ENCODE assay signal across 15 cellular contexts in the genomic region with DNA sequence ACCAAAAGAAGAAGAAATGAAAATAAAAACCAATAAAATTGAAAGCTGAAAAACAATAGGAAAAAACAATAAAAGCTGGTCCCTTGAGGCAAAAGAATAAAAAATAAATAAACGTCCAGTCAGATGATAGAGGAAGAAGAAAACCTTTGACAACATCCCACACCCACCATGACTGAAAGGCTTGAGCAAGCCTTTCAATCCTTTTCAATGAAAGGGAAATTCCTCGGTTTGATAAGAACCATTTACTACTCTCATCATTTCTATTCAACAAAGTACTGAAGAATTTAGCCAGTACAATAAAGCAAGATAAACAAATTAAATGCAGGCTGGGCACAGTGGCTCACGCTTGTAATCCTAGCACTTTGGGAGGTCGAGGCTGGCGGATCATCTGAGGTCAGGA. TPM values are rescaled to one million over a fixed set of nuclear protein-coding genes. Genes with fewer than 3 reads are reported as not detected.
A peak's percentile ranks its signal among the peaks of the same experiment; 100 is the strongest.
DNase-seq lines count a peak whose midpoint lies in the region; ATAC-seq, FAIRE-seq and TF ChIP-seq lines count a peak whose summit lies in the region.
"Had no signal": no experiment of that assay in that cellular context is flagged by ENCODE, and none has a peak within 500 bp of the region (broad histone marks: within the 10 kb centered on the region; RNA-seq: fewer than 3 reads in every experiment).

No MANE protein-coding gene starts in this region.

- H2AFZ ChIP-seq in GM12878 (ENCODE audit: control insufficient read depth, low read depth, low read length), result no peak overlapping the region

- H3K4me1 Mint-ChIP-seq in Calu3 (ENCODE audit: low read depth, unreplicated experiment) (peaks cover 29% of the 10 kb centered on the region), neural crest cell (peaks cover 23% of the 10 kb centered on the region)
- peaks cover 34% of the 10 kb centered on the region for H3K4me1 Mint-ChIP-seq in stimulated activated naive CD8-positive, alpha-beta T cell treated with anti-CD3 and anti-CD28 coated beads, Interleukin-15, amount 100 ng/mL, for 72 hours

- peaks cover 35% of the 10 kb centered on the region for H3K9me3 ChIP-seq in GM12878 (replicated peaks; ENCODE audit: control insufficient read depth, insufficient read depth, low read length)
- H3K9me3 ChIP-seq: BE2C had no signal

- H3K79me2 ChIP-seq in GM12878 (ENCODE audit: control insufficient read depth, insufficient read depth, low read length), result peaks cover 78% of the 10 kb centered on the region

- peak overlapping the region; percentile 12 for H3K4me3 ChIP-seq in GM12878
- H3K4me3 ChIP-seq: A549, HAP-1 had no signal

- CTCF ChIA-PET in Calu3 (lab: Charles Lee), result no interaction called here
- CTCF ChIA-PET in GM12878 (lab: Yijun Ruan, JAX), result interaction anchor here (1.2 kb wide), 1 partner anchor 10 kb away, joined by 3 read pairs; no protein-coding TSS in a partner anchor

- H4K20me1 ChIP-seq in GM12878 (ENCODE audit: control insufficient read depth, insufficient read depth), result no peaks in the 10 kb centered on the region

- no peak for TF ChIP-seq POLR2A in GM12878 (IDR thresholded peaks at IDR 0.05; ENCODE audit: low read depth, low read length)

- no peak overlapping the region for H3K4me2 ChIP-seq in GM12878 (ENCODE audit: control insufficient read depth, insufficient read depth)
- H3K4me2 ChIP-seq: A549 had no signal

- no peak for TF ChIP-seq EP300 in GM12878 (IDR thresholded peaks at IDR 0.05; ENCODE audit: borderline replicate concordance in 1 of 2, control insufficient read depth in 1 of 2, low read depth in 2 of 2, low read length in 2 of 2)

- SMC1A ChIA-PET in GM12878 (lab: Charles Lee; ENCODE audit: uncharacterized antibody, unreplicated experiment), result interaction anchor here (0.8 to 4.5 kb wide), 7 partner anchors 13 to 330 kb away, joined by 3 to 32 read pairs (median 5); no protein-coding TSS in a partner anchor

- no peak overlapping the region for H3K4me3 Mint-ChIP-seq in Calu3 (ENCODE audit: low read depth, unreplicated experiment)
- H3K4me3 Mint-ChIP-seq in neural crest cell, result peak overlapping the region; percentile 88
- no peak overlapping the region for H3K4me3 Mint-ChIP-seq in stimulated activated naive CD8-positive, alpha-beta T cell treated with anti-CD3 and anti-CD28 coated beads, Interleukin-15, amount 100 ng/mL, for 72 hours

- WGBS in GM12878 (ENCODE audit: insufficient coverage, insufficient replicate concordance, low lambda C conversion rate, missing lambda C conversion rate), result 97% methylated on average over 5 of the region's 5 CpGs

- H3K27ac ChIP-seq in GM12878 (ENCODE audit: control insufficient read depth, insufficient read depth), result no peak overlapping the region
- H3K27ac ChIP-seq: A549, C4-2B had no signal

- in situ Hi-C loops in GM12878 (cut with MboI), result no loop called here

- TF ChIP-seq CTCF in Calu3 (IDR thresholded peaks at IDR 0.05; ENCODE audit: unreplicated experiment) (no peak), GM12878 (IDR thresholded peaks at IDR 0.05 in 2 of 3, conservative IDR thresholded peaks at IDR 0.05 in 1 of 3; ENCODE audit: control insufficient read depth in 2 of 3, extremely low read depth in 1 of 3, insufficient read depth in 1 of 3, low read depth in 3 of 3, low read length in 3 of 3) (no peak), neural crest cell (conservative IDR thresholded peaks at IDR 0.05) (no peak)

- RAD21 ChIA-PET in GM12878 (lab: Charles Lee; ENCODE audit: unreplicated experiment), result interaction anchor here (2.0 kb wide), 1 partner anchor 14 kb away, joined by 8 read pairs; no protein-coding TSS in a partner anchor

- no peak for ATAC-seq in GM12878
- no peak for ATAC-seq in stimulated activated naive CD8-positive, alpha-beta T cell treated with anti-CD3 and anti-CD28 coated beads, Interleukin-15, amount 100 ng/mL, for 72 hours
- ATAC-seq: A549 had no signal

- intact Hi-C loops in Calu3 (cut with micrococcal nuclease; ENCODE audit: unreplicated experiment), result no loop called here
- intact Hi-C loops in GM12878 (cut with micrococcal nuclease; ENCODE audit: unreplicated experiment), result loop anchor here (10.0 kb wide), 2 partner anchors 398 to 718 kb away; a partner anchor contains a TSS

- TF ChIP-seq RAD21 in GM12878 (IDR thresholded peaks at IDR 0.05; ENCODE audit: insufficient read depth, low read depth, low read length), result no peak

- no peak for FAIRE-seq in GM12878 (lab: Jason Lieb, UNC)
- FAIRE-seq: A549, H1 had no signal

- H3K27me3 Mint-ChIP-seq in Calu3 (ENCODE audit: unreplicated experiment), result no peaks in the 10 kb centered on the region
- no peaks in the 10 kb centered on the region for H3K27me3 Mint-ChIP-seq in neural crest cell (ENCODE audit: low read depth)
- no peaks in the 10 kb centered on the region for H3K27me3 Mint-ChIP-seq in stimulated activated naive CD8-positive, alpha-beta T cell treated with anti-CD3 and anti-CD28 coated beads, Interleukin-15, amount 100 ng/mL, for 72 hours
- H3K27me3 Mint-ChIP-seq: IgD-negative memory B cell had no signal

- BruUV-seq in Calu3 (replicated peaks; lab: Mats Ljungman, UMichigan) (no TSS peak), GM12878 (replicated peaks; lab: Mats Ljungman, UMichigan) (no TSS peak)

- no peaks in the 10 kb centered on the region for H3K27me3 ChIP-seq in GM12878 (replicated peaks in 1 of 2; ENCODE audit: control insufficient read depth in 2 of 2, insufficient read depth in 2 of 2, low read length in 1 of 2)
- H3K27me3 ChIP-seq: BE2C had no signal

- H3K9me3 Mint-ChIP-seq in Calu3 (ENCODE audit: low read depth, unreplicated experiment) (no peaks in the 10 kb centered on the region), neural crest cell (peaks cover 26% of the 10 kb centered on the region)
- H3K9me3 Mint-ChIP-seq in stimulated activated naive CD8-positive, alpha-beta T cell treated with anti-CD3 and anti-CD28 coated beads, Interleukin-15, amount 100 ng/mL, for 72 hours, result peaks cover 19 to 35% of the 10 kb centered on the region in 2 donors

- H3K27ac Mint-ChIP-seq in Calu3 (ENCODE audit: unreplicated experiment) (peak overlapping the region; percentile 23), neural crest cell (ENCODE audit: unreplicated experiment) (no peak overlapping the region)
- H3K27ac Mint-ChIP-seq in stimulated activated naive CD8-positive, alpha-beta T cell treated with anti-CD3 and anti-CD28 coated beads, Interleukin-15, amount 100 ng/mL, for 72 hours, result no peak overlapping the region

- POLR2A ChIA-PET in GM12878 (lab: Charles Lee), result interaction anchor here (0.5 to 1.0 kb wide), 4 partner anchors 31 to 58 kb away, joined by 3 to 5 read pairs (median 4); no protein-coding TSS in a partner anchor

- H3K36me3 ChIP-seq in GM12878 (ENCODE audit: control insufficient read depth in 2 of 2, insufficient read depth in 2 of 2, low read length in 1 of 2), result peaks cover 0 to 11% of the 10 kb centered on the region in 2 experiments; a peak in 2 of 4 replicates
- H3K36me3 ChIP-seq: BE2C had no signal

- H3K9ac ChIP-seq in GM12878 (ENCODE audit: control insufficient read depth, insufficient read depth, low read length), result no peak overlapping the region

- peaks cover 30% of the 10 kb centered on the region for H3K36me3 Mint-ChIP-seq in Calu3 (ENCODE audit: insufficient read depth, unreplicated experiment)
- peaks cover 60% of the 10 kb centered on the region for H3K36me3 Mint-ChIP-seq in neural crest cell (ENCODE audit: low read depth)

- H3K4me1 ChIP-seq in GM12878 (ENCODE audit: control insufficient read depth, insufficient read depth, low read length), result no peaks in the 10 kb centered on the region
- H3K4me1 ChIP-seq: BE2C had no signal

- DNase-seq in CD1c-positive myeloid dendritic cell (ENCODE audit: extremely low spot score) (peak; percentile 55), Calu3 (no peak), GM12878 (ENCODE audit: low read depth, low spot score) (no peak), neural crest cell (ENCODE audit: low read depth, low spot score) (no peak), DMS53 (lab: John Stamatoyannopoulos, UW) (no peak), NCI-H1092 treated with DMSO at 0.1 percent for 48 hours (lab: John Stamatoyannopoulos, UW) (no peak)
- DNase-seq in stimulated activated naive CD8-positive, alpha-beta T cell treated with anti-CD3 and anti-CD28 coated beads, Interleukin-15, amount 100 ng/mL, for 72 hours, result no peak
- DNase-seq: BE2C, DND-41, GDM1 had no signal

RNA-seq across cellular contexts. Expression of a gene that starts 3.8 kb away (rescaled TPM):
- total RNA-seq in Calu3 (2022), result 17.3 and 19.1 TPM in 2 replicates
- total RNA-seq in GM12878 (2013; cell fraction: nucleolus; rRNA removed), result 112 and 120 TPM in 2 replicates
- 21.1 and 21.6 TPM in 2 replicates for total RNA-seq in GM12878 (2014; rRNA removed)
- total RNA-seq in GM12878 (2014; rRNA removed; fragmentation: Illumina TruSeq; extraction: Trizol), result 22.9 and 23.7 TPM in 2 replicates
- 32.3 and 33.0 TPM in 2 replicates for total RNA-seq in GM12878 (2021)
- 10.0 TPM for polyA plus RNA-seq in GM12878 (2011; ENCODE audit: low read depth)
- polyA plus RNA-seq in GM12878 (2011; rRNA removed), result 60.3 and 110 TPM in 2 replicates
- polyA plus RNA-seq in GM12878 (2011; cell fraction: cytosol; rRNA removed), result 17.3 and 20.3 TPM in 2 replicates
- polyA plus RNA-seq in GM12878 (2011; cell fraction: nucleus; rRNA removed), result 49.4 and 62.8 TPM in 2 replicates
- 21.1 and 32.6 TPM in 2 replicates for polyA plus RNA-seq in GM12878 (2012)
- 28.7 and 35.9 TPM in 2 replicates for polyA plus RNA-seq in GM12878 (2014; fragmentation: Illumina TruSeq; extraction: Trizol)
- polyA plus RNA-seq in GM12878 (2014; fragmentation: Nextera tagmentation; extraction: Ambion mirVana), result 10 to 100 TPM; 15.8 to 17.4 TPM
- polyA plus RNA-seq in GM12878 (2014; rRNA removed), result 16.4 and 18.6 TPM in 2 replicates
- polyA plus RNA-seq in GM12878 (2016; fragmentation: Nextera tagmentation; extraction: Ambion mirVana), result 10 to 100 TPM; 21.4 to 24.6 TPM
- 18.3 and 23.5 TPM in 2 replicates for polyA minus RNA-seq in GM12878 (2011; rRNA and poly(A)+ RNA removed)
- 14.7 and 19.0 TPM in 2 replicates for polyA minus RNA-seq in GM12878 (2011; cell fraction: cytosol; rRNA and poly(A)+ RNA removed)
- polyA minus RNA-seq in GM12878 (2011; cell fraction: nucleus; rRNA and poly(A)+ RNA removed), result 33.1 and 43.9 TPM in 2 replicates
- total RNA-seq in neural crest cell, result 36.3 and 39.0 TPM in 2 replicates

RNA-seq across cellular contexts. Expression of a gene that starts 3.9 kb away (rescaled TPM):
- 22.0 and 28.4 TPM in 2 replicates for total RNA-seq in Calu3 (2022)
- 82.6 and 89.6 TPM in 2 replicates for total RNA-seq in GM12878 (2013; cell fraction: nucleolus; rRNA removed)
- 71.2 and 75.9 TPM in 2 replicates for total RNA-seq in GM12878 (2014; rRNA removed)
- total RNA-seq in GM12878 (2014; rRNA removed; fragmentation: Illumina TruSeq; extraction: Trizol), result 77.4 and 81.8 TPM in 2 replicates
- 56.6 and 60.1 TPM in 2 replicates for total RNA-seq in GM12878 (2021)
- polyA plus RNA-seq in GM12878 (2011; ENCODE audit: low read depth), result 11.0 TPM
- polyA plus RNA-seq in GM12878 (2011; rRNA removed), result 29.3 and 38.0 TPM in 2 replicates
- 13.3 and 14.7 TPM in 2 replicates for polyA plus RNA-seq in GM12878 (2011; cell fraction: cytosol; rRNA removed)
- polyA plus RNA-seq in GM12878 (2011; cell fraction: nucleus; rRNA removed), result 19.5 and 22.1 TPM in 2 replicates
- polyA plus RNA-seq in GM12878 (2012), result 26.6 and 29.0 TPM in 2 replicates
- 64.8 and 89.7 TPM in 2 replicates for polyA plus RNA-seq in GM12878 (2014; fragmentation: Illumina TruSeq; extraction: Trizol)
- polyA plus RNA-seq in GM12878 (2014; fragmentation: Nextera tagmentation; extraction: Ambion mirVana), result 10 to 100 TPM; 46.1 to 47.0 TPM
- polyA plus RNA-seq in GM12878 (2014; rRNA removed), result 37.7 and 38.5 TPM in 2 replicates
- 10 to 100 TPM; 84.0 to 89.8 TPM for polyA plus RNA-seq in GM12878 (2016; fragmentation: Nextera tagmentation; extraction: Ambion mirVana)
- 9.3 and 10.2 TPM in 2 replicates for polyA minus RNA-seq in GM12878 (2011; rRNA and poly(A)+ RNA removed)
- 8.6 and 11.0 TPM in 2 replicates for polyA minus RNA-seq in GM12878 (2011; cell fraction: cytosol; rRNA and poly(A)+ RNA removed)
- polyA minus RNA-seq in GM12878 (2011; cell fraction: nucleus; rRNA and poly(A)+ RNA removed), result 29.7 and 42.2 TPM in 2 replicates
- 92.3 and 94.4 TPM in 2 replicates for total RNA-seq in neural crest cell
